In genomic region chr3:159266779-159267178, GRCh38 we compare ENCODE assay signal across 8 cellular contexts.
A peak's percentile ranks its signal among the peaks of the same experiment; 100 is the strongest.
DNase-seq lines count a peak whose midpoint lies in the region; ATAC-seq and TF ChIP-seq lines count a peak whose summit lies in the region.

No MANE protein-coding gene starts in this region.

- H2AFZ ChIP-seq in MM.1S (ENCODE audit: low read length): no peak overlapping the region

- CTCF ChIA-PET in GM10248 (lab: Yijun Ruan, JAX): interaction anchor here (0.8 to 5.2 kb wide), 5 partner anchors 10 to 539 kb away, joined by 3 to 36 read pairs (median 3); no protein-coding TSS in a partner anchor

- H3K27ac ChIP-seq in MM.1S (ENCODE audit: low read length) (no peak overlapping the region), WERI-Rb-1 (no peak overlapping the region)

- no peak overlapping the region for H3K4me2 ChIP-seq in MM.1S (ENCODE audit: low read depth, low read length)

- H3K4me1 ChIP-seq in MM.1S (ENCODE audit: low read length): no peaks in the 10 kb centered on the region

- H3K9me3 ChIP-seq in MM.1S (replicated peaks; ENCODE audit: insufficient read depth, low read length) (no peaks in the 10 kb centered on the region), WERI-Rb-1 (ENCODE audit: severe bottlenecking) (no peaks in the 10 kb centered on the region)

- H3K9me2 ChIP-seq in MM.1S (replicated peaks; ENCODE audit: insufficient read depth, low read length): no peaks in the 10 kb centered on the region

- H3K36me3 ChIP-seq in MM.1S (replicated peaks; ENCODE audit: insufficient read depth, low read length): no peaks in the 10 kb centered on the region
- no peaks in the 10 kb centered on the region for H3K36me3 ChIP-seq in WERI-Rb-1

- H3K9ac ChIP-seq in MM.1S (ENCODE audit: low read length): no peak overlapping the region

- ATAC-seq in GM19023 (IDR thresholded peaks at IDR 0.05; ENCODE audit: unreplicated experiment) (no peak), GM21423 (IDR thresholded peaks at IDR 0.05; ENCODE audit: unreplicated experiment) (no peak), HG03025 (IDR thresholded peaks at IDR 0.05; ENCODE audit: low FRiP score, unreplicated experiment) (no peak)

- H4K20me1 ChIP-seq in MM.1S (ENCODE audit: insufficient read depth, low read length): no peaks in the 10 kb centered on the region

- H3K4me3 ChIP-seq in MM.1S (ENCODE audit: low read length): no peak overlapping the region
- H3K4me3 ChIP-seq in WERI-Rb-1 (ENCODE audit: low read depth, low read length): no peak overlapping the region

- DNase-seq in AG08396 (ENCODE audit: low spot score) (peak; percentile 14), GM10248 (ENCODE audit: extremely low spot score) (no peak), MM.1S (peak; percentile 46), WERI-Rb-1 (peak; percentile 70), lung microvascular endothelial cell (ENCODE audit: low read depth in 2 of 2) (peak; percentile 5 to 42)

- peak; percentile 4 for TF ChIP-seq CTCF in GM10248 (IDR thresholded peaks at IDR 0.05; ENCODE audit: control extremely low read depth, extremely low read depth, low read depth, missing control alignments)
- TF ChIP-seq CTCF in MM.1S (IDR thresholded peaks at IDR 0.05; ENCODE audit: low read length): peak; percentile 63
- peak; percentile 57 for TF ChIP-seq CTCF in WERI-Rb-1 (IDR thresholded peaks at IDR 0.05; ENCODE audit: low read depth, low read length)

- no peaks in the 10 kb centered on the region for H3K79me2 ChIP-seq in MM.1S (ENCODE audit: low read length)

- H3F3A ChIP-seq in MM.1S (ENCODE audit: insufficient read depth, low read length): no peaks in the 10 kb centered on the region

- POLR2A ChIA-PET in GM10248 (lab: Yijun Ruan, JAX): no interaction called here

- no peaks in the 10 kb centered on the region for H3K27me3 ChIP-seq in MM.1S (replicated peaks; ENCODE audit: insufficient read depth, low read length)
- H3K27me3 ChIP-seq in WERI-Rb-1 (ENCODE audit: insufficient read depth, low read depth, severe bottlenecking): no peaks in the 10 kb centered on the region

Comparison
In these comparisons a context has a peak if more than half of its experiments do, and no peak if none do; other contexts are left out.
1. CTCF ChIP-seq: peak in every context shown above with its lines; median percentile 63 in MM.1S; 57 in WERI-Rb-1; 4 in GM10248.